ENCODE assay signal across 8 cellular contexts in genomic region chr10:44878704-44879530, GRCh38. TPM values are rescaled to one million over a fixed set of nuclear protein-coding genes. Genes with fewer than 3 reads are reported as not detected.
DNase-seq lines count a peak whose midpoint lies in the region; ATAC-seq and TF ChIP-seq lines count a peak whose summit lies in the region.

No MANE protein-coding gene starts in this region.

- POLR2A ChIA-PET in activated CD4-positive, alpha-beta T cell treated with anti-CD3 and anti-CD28 coated beads, Interleukin-2, amount 10 ng/mL, durations not matched to agents 7 days and 5 days (lab: Charles Lee) = no interaction called here

- DNase-seq in NCI-H2196 treated with DMSO at 0.1 percent for 48 hours (lab: John Stamatoyannopoulos, UW; ENCODE audit: unreplicated experiment) (peak; percentile 57), coronary artery (ENCODE audit: low spot score) (peak; percentile 89), kidney tubule cell (ENCODE audit: low spot score) (peak; percentile 87), GF-D8 (lab: John Stamatoyannopoulos, UW) (no peak)
- DNase-seq in activated CD4-positive, alpha-beta T cell treated with anti-CD3 and anti-CD28 coated beads, Interleukin-2, amount 10 ng/mL, durations not matched to agents 7 days and 5 days = peak; percentile 78
- peak; percentile 56 to 66 (median 64) for DNase-seq in stimulated activated CD4-positive, alpha-beta T cell treated with anti-CD3 and anti-CD28 coated beads, Interleukin-12 subunit alpha, Interleukin-12 subunit beta, amount 100 ng/mL, for 48 hours (ENCODE audit: low read depth in 2 of 3, low spot score in 1 of 3)

- H3K9ac ChIP-seq in ES-I3 (ENCODE audit: low read depth, low read length) = peak overlapping the region; percentile 39; the same call in 1 of the 2 replicates

- 0 out of 2 replicates have a peak, but pooled peaks cover 2% of the 10 kb centered on the region for H3K9me3 ChIP-seq in ES-I3 (ENCODE audit: control insufficient read depth, insufficient read depth, low read length)

- H3K36me3 Mint-ChIP-seq in activated CD4-positive, alpha-beta T cell treated with anti-CD3 and anti-CD28 coated beads, Interleukin-2, amount 10 ng/mL, durations not matched to agents 7 days and 5 days (ENCODE audit: low read depth) = no peaks in the 10 kb centered on the region

- peak overlapping the region; percentile 21 to 73 for H3K27ac ChIP-seq in coronary artery

- H3K36me3 ChIP-seq in ES-I3 (ENCODE audit: insufficient read depth, low read length) = no peaks in the 10 kb centered on the region

- peak overlapping the region; percentile 68 for H3K4me3 ChIP-seq in coronary artery

- H3K9me3 Mint-ChIP-seq in activated CD4-positive, alpha-beta T cell treated with anti-CD3 and anti-CD28 coated beads, Interleukin-2, amount 10 ng/mL, durations not matched to agents 7 days and 5 days = no peaks in the 10 kb centered on the region

- H3K4me1 Mint-ChIP-seq in activated CD4-positive, alpha-beta T cell treated with anti-CD3 and anti-CD28 coated beads, Interleukin-2, amount 10 ng/mL, durations not matched to agents 7 days and 5 days = peaks cover 11% of the 10 kb centered on the region

- no peak for TF ChIP-seq CTCF in coronary artery (IDR thresholded peaks at IDR 0.05)

- peak overlapping the region; percentile 37 for H3K27ac Mint-ChIP-seq in activated CD4-positive, alpha-beta T cell treated with anti-CD3 and anti-CD28 coated beads, Interleukin-2, amount 10 ng/mL, durations not matched to agents 7 days and 5 days

- ATAC-seq in HG02798 (IDR thresholded peaks at IDR 0.05; ENCODE audit: poor library complexity, unreplicated experiment) = peak; percentile 82

- CTCF ChIA-PET in activated CD4-positive, alpha-beta T cell treated with anti-CD3 and anti-CD28 coated beads, Interleukin-2, amount 10 ng/mL, durations not matched to agents 7 days and 5 days (lab: Charles Lee) = interaction anchor here (0.9 kb wide), 1 partner anchor 25 kb away, joined by 3 read pairs; no protein-coding TSS in a partner anchor

- no peaks in the 10 kb centered on the region for H3K27me3 Mint-ChIP-seq in activated CD4-positive, alpha-beta T cell treated with anti-CD3 and anti-CD28 coated beads, Interleukin-2, amount 10 ng/mL, durations not matched to agents 7 days and 5 days

- H3K4me1 ChIP-seq in ES-I3 (ENCODE audit: insufficient read depth, low read length) = no peaks in the 10 kb centered on the region

- H3K4me3 Mint-ChIP-seq in activated CD4-positive, alpha-beta T cell treated with anti-CD3 and anti-CD28 coated beads, Interleukin-2, amount 10 ng/mL, durations not matched to agents 7 days and 5 days = peak overlapping the region; percentile 61

RNA-seq across cellular contexts. Expression of gene TMEM72, which starts 32.2 kb away (rescaled TPM):
- not detected for total RNA-seq in activated CD4-positive, alpha-beta T cell treated with anti-CD3 and anti-CD28 coated beads, Interleukin-2, amount 10 ng/mL, durations not matched to agents 7 days and 5 days
